Comparison of ENCODE assay signal across 1 cellular context in genomic region chr6:57313711-57314471, GRCh38.
A peak's percentile ranks its signal among the peaks of the same experiment; 100 is the strongest.
TF ChIP-seq lines count a peak whose summit lies in the region.

No MANE protein-coding gene starts in this region.

TF ChIP-seq in endothelial cell of umbilical vein, 7 proteins besides CTCF, POLR2A, EP300 and RAD21 (continued from another document):
- TF ChIP-seq MYC (IDR thresholded peaks at IDR 0.05; ENCODE audit: low read depth, low read length), result peak; percentile 85
TF ChIP-seq in endothelial cell of umbilical vein: peak in this region for 4.
